24 cellular contexts compared by ENCODE assay signal in genomic region chr11:76797341-76798201, GRCh38. TPM values are rescaled to one million over a fixed set of nuclear protein-coding genes. Genes with fewer than 3 reads are reported as not detected.
A peak's percentile ranks its signal among the peaks of the same experiment; 100 is the strongest.
DNase-seq lines count a peak whose midpoint lies in the region; ATAC-seq and TF ChIP-seq lines count a peak whose summit lies in the region.
"Had no signal": no experiment of that assay in that cellular context is flagged by ENCODE, and none has a peak within 500 bp of the region (broad histone marks: within the 10 kb centered on the region; RNA-seq: fewer than 3 reads in every experiment).

No MANE protein-coding gene starts in this region.

- intact Hi-C loops in natural killer cell (cut with micrococcal nuclease), result no loop called here

- TF ChIP-seq CTCF in natural killer cell (IDR thresholded peaks at IDR 0.05) (no peak), coronary artery (IDR thresholded peaks at IDR 0.05) (no peak), osteoblast (IDR thresholded peaks at IDR 0.05; ENCODE audit: extremely low read depth, low read depth, low read length) (no peak)

- H3K79me2 ChIP-seq in osteoblast (ENCODE audit: insufficient read depth, low read length), result peaks cover 43% of the 10 kb centered on the region

- H3K9me3 ChIP-seq in osteoblast (ENCODE audit: low read depth, low read length), result no peaks in the 10 kb centered on the region
- H3K9me3 ChIP-seq: suprapubic skin had no signal

- H3K4me1 ChIP-seq in osteoblast (ENCODE audit: insufficient read depth, low read length), result peaks cover 29% of the 10 kb centered on the region

- peak; percentile 3 for DNase-seq in natural killer cell
- DNase-seq in natural killer cell treated with Interleukin-12 subunit alpha and Interleukin-12 subunit beta and Interleukin-15 and Interleukin-18, amount 100 ng/mL, for 72 hours (ENCODE audit: low spot score), result no peak
- DNase-seq in coronary artery (ENCODE audit: low spot score), result peak; percentile 68
- peak; percentile 35 for DNase-seq in osteoblast (ENCODE audit: insufficient read length, low spot score, missing footprints)
- DNase-seq in SHP77 treated with DMSO at 0.1 percent for 48 hours (lab: John Stamatoyannopoulos, UW), result no peak
- no peak for DNase-seq in DMS153 (lab: John Stamatoyannopoulos, UW)
- DNase-seq: activated CD4-positive, alpha-beta T cell treated with anti-CD3 and anti-CD28 coated beads, Interleukin-2, amount 50 U/mL, for 48 hours; activated naive CD4-positive, alpha-beta T cell treated with anti-CD3 and anti-CD28 coated beads, Interleukin-2, amount 50 U/mL, for 16 hours; activated T-cell treated with anti-CD3 and anti-CD28 coated beads, Interleukin-2, amount 50 U/mL, for 24 hours; CD8-positive, alpha-beta T cell; effector memory CD8-positive, alpha-beta T cell; GM23248; KG1; left ventricle myocardium superior; MV-4-11; NCI-H187; NCI-H2227 treated with DMSO at 0.1 percent for 48 hours; NCI-H774; retina; stimulated activated CD8-positive, alpha-beta memory T cell treated with anti-CD3 and anti-CD28 coated beads, Interleukin-4, amount 100 ng/mL, for 48 hours had no signal

- no peak overlapping the region for H3K27ac Mint-ChIP-seq in natural killer cell
- H3K27ac Mint-ChIP-seq in natural killer cell treated with Interleukin-12 subunit alpha and Interleukin-12 subunit beta and Interleukin-15 and Interleukin-18, amount 100 ng/mL, for 72 hours, result no peak overlapping the region
- H3K27ac Mint-ChIP-seq: activated T-cell treated with anti-CD3 and anti-CD28 coated beads, Interleukin-2, amount 50 U/mL, for 24 hours; CD8-positive, alpha-beta T cell had no signal

- H3K27me3 Mint-ChIP-seq in natural killer cell (ENCODE audit: low read depth in 2 of 2), result peaks cover 0 to 6% of the 10 kb centered on the region in 2 donors
- peaks cover 5 to 8% of the 10 kb centered on the region in 2 donors for H3K27me3 Mint-ChIP-seq in natural killer cell treated with Interleukin-12 subunit alpha and Interleukin-12 subunit beta and Interleukin-15 and Interleukin-18, amount 100 ng/mL, for 72 hours
- H3K27me3 Mint-ChIP-seq: effector memory CD8-positive, alpha-beta T cell had no signal

- no peak overlapping the region for H2AFZ ChIP-seq in osteoblast (ENCODE audit: low read length)
- H2AFZ ChIP-seq: GM23248 had no signal

- H3K4me3 ChIP-seq in coronary artery, result no peak overlapping the region
- H3K4me3 ChIP-seq in osteoblast (ENCODE audit: insufficient read depth, low read length), result no peak overlapping the region
- H3K4me3 ChIP-seq: GM12878, GM23248, suprapubic skin had no signal

- H3K36me3 ChIP-seq in osteoblast (ENCODE audit: insufficient read depth, low read length), result peaks cover 11% of the 10 kb centered on the region

- H3K27ac ChIP-seq in coronary artery, result peak overlapping the region in 1 of 2 donors; percentile 74
- H3K27ac ChIP-seq in osteoblast (ENCODE audit: low read depth, low read length), result no peak overlapping the region
- H3K27ac ChIP-seq: GM23248 had no signal

- H3K4me3 Mint-ChIP-seq in natural killer cell, result no peak overlapping the region
- H3K4me3 Mint-ChIP-seq in natural killer cell treated with Interleukin-12 subunit alpha and Interleukin-12 subunit beta and Interleukin-15 and Interleukin-18, amount 100 ng/mL, for 72 hours, result no peak overlapping the region
- H3K4me3 Mint-ChIP-seq: activated T-cell treated with anti-CD3 and anti-CD28 coated beads, Interleukin-2, amount 50 U/mL, for 24 hours had no signal

- H3K4me2 ChIP-seq in osteoblast (ENCODE audit: insufficient read depth, low read length), result no peak overlapping the region

- H4K20me1 ChIP-seq in osteoblast (ENCODE audit: insufficient read depth, low read length), result peaks cover 47% of the 10 kb centered on the region

- no peaks in the 10 kb centered on the region for H3K27me3 ChIP-seq in osteoblast (ENCODE audit: insufficient read depth, low read length)
- H3K27me3 ChIP-seq: suprapubic skin had no signal

- no peaks in the 10 kb centered on the region for H3K36me3 Mint-ChIP-seq in natural killer cell
- no peaks in the 10 kb centered on the region for H3K36me3 Mint-ChIP-seq in natural killer cell treated with Interleukin-12 subunit alpha and Interleukin-12 subunit beta and Interleukin-15 and Interleukin-18, amount 100 ng/mL, for 72 hours
- H3K36me3 Mint-ChIP-seq: CD8-positive, alpha-beta T cell had no signal

- H3K9me3 Mint-ChIP-seq in natural killer cell, result no peaks in the 10 kb centered on the region
- H3K9me3 Mint-ChIP-seq in natural killer cell treated with Interleukin-12 subunit alpha and Interleukin-12 subunit beta and Interleukin-15 and Interleukin-18, amount 100 ng/mL, for 72 hours, result no peaks in the 10 kb centered on the region
- H3K9me3 Mint-ChIP-seq: activated T-cell treated with anti-CD3 and anti-CD28 coated beads, Interleukin-2, amount 50 U/mL, for 24 hours; CD8-positive, alpha-beta T cell; effector memory CD8-positive, alpha-beta T cell had no signal

- ATAC-seq in natural killer cell, result no peak
- ATAC-seq in natural killer cell treated with Interleukin-12 subunit alpha and Interleukin-12 subunit beta and Interleukin-15 and Interleukin-18, amount 100 ng/mL, for 72 hours, result no peak
- no peak for ATAC-seq in GM19467 (IDR thresholded peaks at IDR 0.05; ENCODE audit: unreplicated experiment)
- no peak for ATAC-seq in GM21723 (IDR thresholded peaks at IDR 0.05; ENCODE audit: unreplicated experiment)
- ATAC-seq: CD8-positive, alpha-beta T cell; effector memory CD8-positive, alpha-beta T cell; GM12878 had no signal

- peaks cover 0 to 19% of the 10 kb centered on the region in 2 donors for H3K4me1 Mint-ChIP-seq in natural killer cell
- H3K4me1 Mint-ChIP-seq in natural killer cell treated with Interleukin-12 subunit alpha and Interleukin-12 subunit beta and Interleukin-15 and Interleukin-18, amount 100 ng/mL, for 72 hours (ENCODE audit: low read depth in 2 of 2), result no peaks in the 10 kb centered on the region

RNA-seq across cellular contexts. Expression of gene TSKU, which starts 14.4 kb away (rescaled TPM):
- total RNA-seq in natural killer cell (not detected), osteoblast (23.5 and 24.2 TPM in 2 replicates)
- total RNA-seq in natural killer cell treated with Interleukin-12 subunit alpha and Interleukin-12 subunit beta and Interleukin-15 and Interleukin-18, amount 100 ng/mL, for 72 hours, result not detected
- total RNA-seq: CD8-positive, alpha-beta T cell had no signal

Comparison
In these comparisons a context has a peak if more than half of its experiments do, and no peak if none do; other contexts are left out.
1. DNase-seq: peak in natural killer cell (single experiment), coronary artery (single experiment) and osteoblast (single experiment); none in natural killer cell treated with Interleukin-12 subunit alpha and Interleukin-12 subunit beta and Interleukin-15 and Interleukin-18, amount 100 ng/mL, for 72 hours (single experiment), SHP77 treated with DMSO at 0.1 percent for 48 hours (single experiment) and DMS153 (single experiment).
2. RNA of gene TSKU, which starts 14.4 kb away (total RNA-seq): 23.5 to 24.2 TPM in osteoblast; not detected in natural killer cell and not detected in natural killer cell treated with Interleukin-12 subunit alpha and Interleukin-12 subunit beta and Interleukin-15 and Interleukin-18, amount 100 ng/mL, for 72 hours; every median in the first group is over 10 times any median in the second.